ENCODE assay signal across 29 cellular contexts in the genomic region with DNA sequence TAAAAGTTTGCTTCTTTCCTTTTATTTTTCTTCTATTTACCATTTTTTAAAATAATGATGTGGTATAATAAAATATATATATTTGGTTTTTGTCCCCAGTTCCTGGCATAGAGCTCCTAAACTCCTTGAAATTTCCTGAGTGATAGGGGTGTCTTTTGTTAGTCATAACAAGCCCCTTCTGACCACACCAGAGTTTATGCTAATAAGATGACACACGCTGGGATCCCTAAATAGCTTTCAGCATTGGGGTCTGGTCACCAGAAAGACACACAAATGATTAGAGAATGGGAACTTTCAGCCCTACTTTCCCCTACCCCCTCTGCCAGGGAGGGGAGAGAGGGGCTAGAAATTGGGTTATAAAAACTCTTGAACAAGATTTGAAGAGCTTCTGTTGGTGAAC. TPM values are rescaled to one million over a fixed set of nuclear protein-coding genes. Genes with fewer than 3 reads are reported as not detected.
"Had no signal": no experiment of that assay in that cellular context is flagged by ENCODE, and none has a peak within 500 bp of the region (broad histone marks: within the 10 kb centered on the region; RNA-seq: fewer than 3 reads in every experiment).

No MANE protein-coding gene starts in this region.

- H3K9me3 ChIP-seq: adrenal gland, body of pancreas, colonic mucosa, esophagus squamous epithelium, gastroesophageal sphincter, heart right ventricle had no signal

- H3K9me3 Mint-ChIP-seq: activated CD4-positive, alpha-beta memory T cell treated with anti-CD3 and anti-CD28 coated beads, Interleukin-2, amount 10 ng/mL, durations not matched to agents 7 days and 5 days; activated CD4-positive, alpha-beta T cell treated with anti-CD3 and anti-CD28 coated beads, Interleukin-2, amount 10 ng/mL, durations not matched to agents 7 days and 5 days; activated naive CD4-positive, alpha-beta T cell treated with anti-CD3 and anti-CD28 coated beads for 36 hours; activated naive CD4-positive, alpha-beta T cell treated with anti-CD3 and anti-CD28 coated beads, Interleukin-2, amount 50 U/mL, for 24 hours; activated naive CD8-positive, alpha-beta T cell treated with anti-CD3 and anti-CD28 coated beads for 36 hours; activated naive CD8-positive, alpha-beta T cell treated with anti-CD3 and anti-CD28 coated beads, Interleukin-2, amount 50 U/mL, for 24 hours; activated T-cell treated with anti-CD3 and anti-CD28 coated beads, Interleukin-2, amount 50 U/mL, for 4 hours; activated T-helper 2 cell treated with anti-CD3 and anti-CD28 coated beads, Interferon-gamma antibody, Interleukin-2, Interleukin-4, amounts not matched to agents 10 μg/mL and 5 μg/mL and 100 μg/mL, durations not matched to agents 14 hours and 24 hours and 36 hours had no signal

- H3K4me1 ChIP-seq: adrenal gland, body of pancreas, colonic mucosa, gastroesophageal sphincter, heart right ventricle had no signal

- H3K27ac ChIP-seq: adrenal gland, body of pancreas, colonic mucosa, epithelial cell of prostate, esophagus squamous epithelium, gastroesophageal sphincter, heart right ventricle had no signal

- H3K27me3 Mint-ChIP-seq: activated CD4-positive, alpha-beta memory T cell treated with anti-CD3 and anti-CD28 coated beads, Interleukin-2, amount 10 ng/mL, durations not matched to agents 7 days and 5 days; activated CD4-positive, alpha-beta T cell treated with anti-CD3 and anti-CD28 coated beads, Interleukin-2, amount 10 ng/mL, durations not matched to agents 7 days and 5 days; activated naive CD4-positive, alpha-beta T cell treated with anti-CD3 and anti-CD28 coated beads, Interleukin-2, amount 50 U/mL, for 24 hours; activated naive CD8-positive, alpha-beta T cell treated with anti-CD3 and anti-CD28 coated beads for 36 hours; activated naive CD8-positive, alpha-beta T cell treated with anti-CD3 and anti-CD28 coated beads, Interleukin-2, amount 50 U/mL, for 24 hours had no signal

- DNase-seq: activated CD4-positive, alpha-beta memory T cell treated with anti-CD3 and anti-CD28 coated beads, Interleukin-2, amount 10 ng/mL, durations not matched to agents 7 days and 5 days; activated CD4-positive, alpha-beta T cell treated with anti-CD3 and anti-CD28 coated beads for 1 hour; activated CD4-positive, alpha-beta T cell treated with anti-CD3 and anti-CD28 coated beads for 4 hours; activated CD4-positive, alpha-beta T cell treated with anti-CD3 and anti-CD28 coated beads, Interleukin-2, amount 10 ng/mL, durations not matched to agents 7 days and 5 days; activated CD4-positive, alpha-beta T cell treated with anti-CD3 and anti-CD28 coated beads, Interleukin-2, amount 50 U/mL, for 4 hours; activated CD8-positive, alpha-beta memory T cell treated with anti-CD3 and anti-CD28 coated beads, Interleukin-2, amount 50 U/mL, for 48 hours; activated effector memory CD4-positive, alpha-beta T cell treated with anti-CD3 and anti-CD28 coated beads, Interleukin-2, amount 50 U/mL, for 16 hours; activated naive CD4-positive, alpha-beta T cell treated with anti-CD3 and anti-CD28 coated beads for 36 hours; activated naive CD8-positive, alpha-beta T cell treated with anti-CD3 and anti-CD28 coated beads for 36 hours; activated naive CD8-positive, alpha-beta T cell treated with anti-CD3 and anti-CD28 coated beads, Interleukin-2, amount 50 U/mL, for 24 hours; activated T-cell treated with anti-CD3 and anti-CD28 coated beads for 4 hours; activated T-cell treated with anti-CD3 and anti-CD28 coated beads, Interleukin-2, amount 50 U/mL, for 4 hours; adrenal gland; amygdala; aorta; body of pancreas; central memory CD4-positive, alpha-beta T cell; cerebellar nuclear complex; colonic mucosa; effector CD8-positive, alpha-beta T cell; esophagus squamous epithelium; foreskin melanocyte; heart right ventricle; T-helper 2 cell had no signal

- H3K4me1 Mint-ChIP-seq: activated CD4-positive, alpha-beta memory T cell treated with anti-CD3 and anti-CD28 coated beads, Interleukin-2, amount 10 ng/mL, durations not matched to agents 7 days and 5 days; activated CD4-positive, alpha-beta T cell treated with anti-CD3 and anti-CD28 coated beads, Interleukin-2, amount 10 ng/mL, durations not matched to agents 7 days and 5 days; activated naive CD4-positive, alpha-beta T cell treated with anti-CD3 and anti-CD28 coated beads, Interleukin-2, amount 50 U/mL, for 24 hours; activated naive CD8-positive, alpha-beta T cell treated with anti-CD3 and anti-CD28 coated beads for 36 hours; activated naive CD8-positive, alpha-beta T cell treated with anti-CD3 and anti-CD28 coated beads, Interleukin-2, amount 50 U/mL, for 24 hours had no signal

- H3K27ac Mint-ChIP-seq: activated CD4-positive, alpha-beta memory T cell treated with anti-CD3 and anti-CD28 coated beads, Interleukin-2, amount 10 ng/mL, durations not matched to agents 7 days and 5 days; activated CD4-positive, alpha-beta T cell treated with anti-CD3 and anti-CD28 coated beads, Interleukin-2, amount 10 ng/mL, durations not matched to agents 7 days and 5 days; activated naive CD4-positive, alpha-beta T cell treated with anti-CD3 and anti-CD28 coated beads for 36 hours; activated naive CD4-positive, alpha-beta T cell treated with anti-CD3 and anti-CD28 coated beads, Interleukin-2, amount 50 U/mL, for 24 hours; activated naive CD8-positive, alpha-beta T cell treated with anti-CD3 and anti-CD28 coated beads for 36 hours; activated naive CD8-positive, alpha-beta T cell treated with anti-CD3 and anti-CD28 coated beads, Interleukin-2, amount 50 U/mL, for 24 hours; activated T-helper 2 cell treated with anti-CD3 and anti-CD28 coated beads, Interferon-gamma antibody, Interleukin-2, Interleukin-4, amounts not matched to agents 10 μg/mL and 5 μg/mL and 100 μg/mL, durations not matched to agents 14 hours and 24 hours and 36 hours had no signal

- H3K36me3 ChIP-seq: adrenal gland, colonic mucosa, esophagus squamous epithelium, gastroesophageal sphincter, heart right ventricle had no signal

- H3K27me3 ChIP-seq: adrenal gland, body of pancreas, colonic mucosa, esophagus squamous epithelium, gastroesophageal sphincter had no signal

- H3K4me3 Mint-ChIP-seq: activated CD4-positive, alpha-beta memory T cell treated with anti-CD3 and anti-CD28 coated beads, Interleukin-2, amount 10 ng/mL, durations not matched to agents 7 days and 5 days; activated CD4-positive, alpha-beta T cell treated with anti-CD3 and anti-CD28 coated beads, Interleukin-2, amount 10 ng/mL, durations not matched to agents 7 days and 5 days; activated naive CD4-positive, alpha-beta T cell treated with anti-CD3 and anti-CD28 coated beads for 36 hours; activated naive CD4-positive, alpha-beta T cell treated with anti-CD3 and anti-CD28 coated beads, Interleukin-2, amount 50 U/mL, for 24 hours; activated naive CD8-positive, alpha-beta T cell treated with anti-CD3 and anti-CD28 coated beads for 36 hours; activated naive CD8-positive, alpha-beta T cell treated with anti-CD3 and anti-CD28 coated beads, Interleukin-2, amount 50 U/mL, for 24 hours; activated T-cell treated with anti-CD3 and anti-CD28 coated beads, Interleukin-2, amount 50 U/mL, for 4 hours had no signal

- H3K4me3 ChIP-seq: adrenal gland, body of pancreas, colonic mucosa, esophagus squamous epithelium, gastroesophageal sphincter, heart right ventricle had no signal

- H3K36me3 Mint-ChIP-seq: activated naive CD4-positive, alpha-beta T cell treated with anti-CD3 and anti-CD28 coated beads, Interleukin-2, amount 50 U/mL, for 24 hours; activated naive CD8-positive, alpha-beta T cell treated with anti-CD3 and anti-CD28 coated beads for 36 hours had no signal

- ATAC-seq: activated naive CD8-positive, alpha-beta T cell treated with anti-CD3 and anti-CD28 coated beads, Interleukin-2, amount 50 U/mL, for 24 hours; activated T-cell treated with anti-CD3 and anti-CD28 coated beads, Interleukin-2, amount 50 U/mL, for 4 hours; body of pancreas; gastroesophageal sphincter; heart right ventricle had no signal

RNA-seq across cellular contexts. Expression of a gene that starts 56.2 kb away (rescaled TPM):
- total RNA-seq: activated CD4-positive, alpha-beta memory T cell treated with anti-CD3 and anti-CD28 coated beads, Interleukin-2, amount 10 ng/mL, durations not matched to agents 7 days and 5 days; activated CD4-positive, alpha-beta T cell treated with anti-CD3 and anti-CD28 coated beads, Interleukin-2, amount 10 ng/mL, durations not matched to agents 7 days and 5 days; activated naive CD4-positive, alpha-beta T cell treated with anti-CD3 and anti-CD28 coated beads for 36 hours; activated naive CD8-positive, alpha-beta T cell treated with anti-CD3 and anti-CD28 coated beads for 36 hours; activated T-cell treated with anti-CD3 and anti-CD28 coated beads, Interleukin-2, amount 50 U/mL, for 4 hours; activated T-helper 2 cell treated with anti-CD3 and anti-CD28 coated beads, Interferon-gamma antibody, Interleukin-2, Interleukin-4, amounts not matched to agents 10 μg/mL and 5 μg/mL and 100 μg/mL, durations not matched to agents 14 hours and 24 hours and 36 hours; endothelial cell of umbilical vein had no signal
